ENCODE assay signal across 1 cellular context in the genomic region with DNA sequence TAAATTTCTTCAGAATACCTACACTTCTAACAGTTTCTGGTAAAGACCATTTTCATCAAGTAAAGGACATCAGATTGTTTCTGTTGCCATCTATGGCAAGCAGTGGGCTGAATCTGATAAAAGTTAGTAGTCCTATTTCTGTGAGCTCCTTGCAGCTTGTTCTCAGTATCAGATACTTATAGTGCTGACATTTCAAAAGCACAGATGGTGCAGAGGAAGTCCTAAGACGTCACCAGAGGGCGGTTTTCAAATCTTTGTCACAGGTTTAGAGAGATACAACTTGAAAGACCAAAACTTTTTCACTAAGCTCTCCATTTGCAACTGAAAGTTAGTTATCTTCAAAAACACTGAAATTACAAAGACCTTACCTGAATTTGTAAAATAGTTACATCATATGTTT.
TF ChIP-seq lines count a peak whose summit lies in the region.

No MANE protein-coding gene starts in this region.

TF ChIP-seq in WTC11, 78 proteins besides CTCF, POLR2A, EP300 and RAD21:
- TF ChIP-seq ZNF281 (CRISPR knock-in tag; IDR thresholded peaks at IDR 0.05) (no peak), IRF2 (CRISPR knock-in tag; IDR thresholded peaks at IDR 0.05; ENCODE audit: borderline replicate concordance, low read depth) (no peak), USF2 (CRISPR knock-in tag; IDR thresholded peaks at IDR 0.05) (no peak), FOXK1 (CRISPR knock-in tag; IDR thresholded peaks at IDR 0.05) (no peak), CBFB (CRISPR knock-in tag; IDR thresholded peaks at IDR 0.05; ENCODE audit: low read depth) (no peak), ZNF532 (CRISPR knock-in tag; IDR thresholded peaks at IDR 0.05; ENCODE audit: borderline replicate concordance) (no peak), EMX1 (CRISPR knock-in tag; IDR thresholded peaks at IDR 0.05) (no peak), MXD4 (CRISPR knock-in tag; IDR thresholded peaks at IDR 0.05; ENCODE audit: borderline replicate concordance) (no peak), AFF4 (CRISPR knock-in tag; IDR thresholded peaks at IDR 0.05; ENCODE audit: borderline replicate concordance) (no peak), ZNF416 (CRISPR knock-in tag; IDR thresholded peaks at IDR 0.05) (no peak)
- TF ChIP-seq, protein P1, sequence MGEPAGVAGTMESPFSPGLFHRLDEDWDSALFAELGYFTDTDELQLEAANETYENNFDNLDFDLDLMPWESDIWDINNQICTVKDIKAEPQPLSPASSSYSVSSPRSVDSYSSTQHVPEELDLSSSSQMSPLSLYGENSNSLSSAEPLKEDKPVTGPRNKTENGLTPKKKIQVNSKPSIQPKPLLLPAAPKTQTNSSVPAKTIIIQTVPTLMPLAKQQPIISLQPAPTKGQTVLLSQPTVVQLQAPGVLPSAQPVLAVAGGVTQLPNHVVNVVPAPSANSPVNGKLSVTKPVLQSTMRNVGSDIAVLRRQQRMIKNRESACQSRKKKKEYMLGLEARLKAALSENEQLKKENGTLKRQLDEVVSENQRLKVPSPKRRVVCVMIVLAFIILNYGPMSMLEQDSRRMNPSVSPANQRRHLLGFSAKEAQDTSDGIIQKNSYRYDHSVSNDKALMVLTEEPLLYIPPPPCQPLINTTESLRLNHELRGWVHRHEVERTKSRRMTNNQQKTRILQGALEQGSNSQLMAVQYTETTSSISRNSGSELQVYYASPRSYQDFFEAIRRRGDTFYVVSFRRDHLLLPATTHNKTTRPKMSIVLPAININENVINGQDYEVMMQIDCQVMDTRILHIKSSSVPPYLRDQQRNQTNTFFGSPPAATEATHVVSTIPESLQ (CRISPR knock-in tag; IDR thresholded peaks at IDR 0.05) = no peak
